Comparison of ENCODE assay signal across 8 cellular contexts in the genomic region with DNA sequence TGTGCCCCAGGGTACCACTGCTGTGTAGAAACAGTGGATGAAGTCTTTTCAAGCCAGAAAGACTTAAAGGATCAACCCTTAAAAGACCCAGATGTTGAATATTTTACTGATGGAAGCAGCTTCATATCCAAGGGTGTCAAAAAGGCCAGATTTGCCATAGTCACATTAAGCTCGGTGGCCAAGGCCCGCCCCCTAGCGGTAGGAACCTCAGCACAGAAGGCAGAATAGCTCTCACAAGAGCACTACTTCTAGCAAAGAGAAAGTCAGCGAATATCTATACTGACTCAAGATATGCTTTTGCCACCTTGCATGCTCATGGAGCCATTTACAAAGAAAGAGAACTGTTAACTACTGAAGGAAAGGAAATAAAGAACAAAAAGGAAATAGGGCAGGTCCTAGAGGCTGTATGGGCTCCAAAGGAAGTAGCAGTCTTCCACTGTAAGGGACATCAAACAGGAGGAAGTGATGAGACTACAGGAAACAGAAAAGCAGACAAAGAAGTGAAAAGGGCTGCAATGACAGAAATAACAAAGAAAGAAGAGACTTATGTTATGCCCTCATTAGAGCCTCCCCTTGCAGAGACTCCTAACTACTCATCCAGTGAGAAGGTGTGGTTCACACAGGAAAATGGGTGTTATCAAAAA.
DNase-seq lines count a peak whose midpoint lies in the region; ATAC-seq and TF ChIP-seq lines count a peak whose summit lies in the region.

No MANE protein-coding gene starts in this region.

- no peaks in the 10 kb centered on the region for H3K4me1 ChIP-seq in testis

- H3K36me3 ChIP-seq in testis (ENCODE audit: low read depth, missing control alignments), result no peaks in the 10 kb centered on the region

- H3K27me3 ChIP-seq in AG04450 (ENCODE audit: control insufficient read depth, insufficient read depth, low read length) (no peaks in the 10 kb centered on the region), testis (no peaks in the 10 kb centered on the region)

- H3K4me1 Mint-ChIP-seq in activated T-helper 17 cell treated with anti-CD3 and anti-CD28 coated beads, Interleukin-2, amount 50 U/mL, for 72 hours, result peaks cover 11% of the 10 kb centered on the region

- DNase-seq in AG04450 (ENCODE audit: low read depth, low spot score) (no peak), GM12864 (ENCODE audit: low read depth) (peak; percentile 16), NCI-H2107 (lab: John Stamatoyannopoulos, UW) (peak; percentile 4), left colon (peak in 1 of 2 donors; percentile 68), testis (peak; percentile 48)
- no peak for DNase-seq in effector CD8-positive, alpha-beta T cell (lab: John Stamatoyannopoulos, UW)

- ATAC-seq in HG02642 (IDR thresholded peaks at IDR 0.05; ENCODE audit: poor library complexity, unreplicated experiment) (peak; percentile 46), left colon (peak; percentile 66)
- peak; percentile 60 for ATAC-seq in activated T-helper 17 cell treated with anti-CD3 and anti-CD28 coated beads, Interleukin-2, amount 50 U/mL, for 72 hours (replicated peaks)

- WGBS in testis, 2 donors, result 53 to 65% methylated on average over 4 of the region's 4 CpGs

- TF ChIP-seq CTCF in AG04450 (IDR thresholded peaks at IDR 0.05; ENCODE audit: low read depth, low read length), result peak; percentile 37
- peak; percentile 75 for TF ChIP-seq CTCF in GM12864 (IDR thresholded peaks at IDR 0.05; ENCODE audit: low read depth, low read length, missing control alignments)
- TF ChIP-seq CTCF in testis (IDR thresholded peaks at IDR 0.05), result peak in 1 of 3 experiments; percentile 43

- POLR2A ChIA-PET in AG04450 (lab: Yijun Ruan, JAX), result no interaction called here

- CTCF ChIA-PET in AG04450 (lab: Charles Lee), result interaction anchor here (0.7 to 1.5 kb wide), 3 partner anchors 9 to 73 kb away, joined by 3 to 8 read pairs (median 5); no protein-coding TSS in a partner anchor

- TF ChIP-seq POLR2A in testis (IDR thresholded peaks at IDR 0.05), result no peak

- H3K27ac ChIP-seq in AG04450 (ENCODE audit: low read depth, low read length) (no peak overlapping the region), testis (no peak overlapping the region)

- H3K36me3 Mint-ChIP-seq in activated T-helper 17 cell treated with anti-CD3 and anti-CD28 coated beads, Interleukin-2, amount 50 U/mL, for 72 hours (ENCODE audit: low read depth), result no peaks in the 10 kb centered on the region

- H3K9me3 ChIP-seq in AG04450 (ENCODE audit: control insufficient read depth, insufficient read depth, low read length) (peaks cover 3% of the 10 kb centered on the region; the same call in 1 of the 2 replicates), testis (no peaks in the 10 kb centered on the region)

- no peak overlapping the region for H3K27ac Mint-ChIP-seq in activated T-helper 17 cell treated with anti-CD3 and anti-CD28 coated beads, Interleukin-2, amount 50 U/mL, for 72 hours

- no peaks in the 10 kb centered on the region for H3K27me3 Mint-ChIP-seq in activated T-helper 17 cell treated with anti-CD3 and anti-CD28 coated beads, Interleukin-2, amount 50 U/mL, for 72 hours

- H3K9me3 Mint-ChIP-seq in activated T-helper 17 cell treated with anti-CD3 and anti-CD28 coated beads, Interleukin-2, amount 50 U/mL, for 72 hours, result peaks cover 7% of the 10 kb centered on the region

- H3K4me3 ChIP-seq in AG04450 (ENCODE audit: low read depth, low read length) (no peak overlapping the region), GM12864 (ENCODE audit: low read depth, low read length) (no peak overlapping the region), testis (no peak overlapping the region)

- intact Hi-C loops in left colon (cut with DNase I, micrococcal nuclease), result no loop called here
- intact Hi-C loops in testis (cut with DNase I; ENCODE audit: low total_unique reads), result no loop called here

- H3K4me3 Mint-ChIP-seq in activated T-helper 17 cell treated with anti-CD3 and anti-CD28 coated beads, Interleukin-2, amount 50 U/mL, for 72 hours, result no peak overlapping the region

Comparison
In these comparisons a context has a peak if more than half of its experiments do, and no peak if none do; other contexts are left out.
1. DNase-seq: peak in GM12864 (single experiment), NCI-H2107 (single experiment) and testis (single experiment); none in AG04450 (single experiment) and effector CD8-positive, alpha-beta T cell (single experiment).
2. Peak in every context shown above with its lines, with median percentiles within 50 percentile points of each other: ATAC-seq.